Comparison of ENCODE assay signal across 8 cellular contexts in the genomic region with DNA sequence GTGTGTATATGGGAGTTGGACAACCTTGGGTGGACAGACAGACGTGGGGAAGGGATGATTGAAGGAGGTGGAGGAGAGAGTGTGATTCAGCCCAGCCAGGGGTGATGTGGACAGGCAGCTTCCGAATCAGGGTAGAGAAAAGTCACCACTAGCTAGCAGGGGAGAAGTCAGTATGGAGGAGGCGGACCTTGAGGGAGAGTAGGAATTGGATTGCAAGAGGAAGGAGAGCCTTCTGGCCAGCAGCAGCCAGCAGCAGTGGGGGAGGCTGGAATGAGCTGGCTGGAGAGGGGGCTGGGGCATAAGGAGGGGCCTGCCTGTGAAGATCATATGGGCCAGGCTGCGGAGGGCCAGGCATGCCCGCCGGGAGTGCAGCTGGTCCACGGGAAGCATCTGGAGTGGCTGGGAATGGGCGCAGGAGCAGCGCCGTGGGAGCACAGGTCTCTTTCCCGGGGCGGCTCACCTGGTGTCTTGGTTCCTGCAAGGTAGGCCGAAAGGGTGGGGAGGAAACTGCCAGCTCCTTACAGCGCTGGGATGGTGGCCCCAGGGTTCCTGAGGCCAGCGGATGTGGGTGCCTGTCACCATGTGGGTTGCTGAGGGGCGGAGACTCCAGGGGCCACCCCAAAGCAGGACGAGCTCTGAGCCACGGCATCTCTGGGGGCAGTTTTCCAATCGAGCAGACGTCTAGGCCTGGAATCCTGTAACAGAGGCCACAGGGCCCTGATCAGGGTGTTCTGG.
DNase-seq lines count a peak whose midpoint lies in the region; ATAC-seq and TF ChIP-seq lines count a peak whose summit lies in the region.

No MANE protein-coding gene starts in this region.

- H3K27me3 ChIP-seq in KMS-11 (ENCODE audit: insufficient read depth, low read depth), result no peaks in the 10 kb centered on the region

- H3K27ac ChIP-seq in KMS-11, result peak overlapping the region; percentile 17; the same call in 1 of the 2 replicates

- DNase-seq in activated T-cell treated with anti-CD3 and anti-CD28 coated beads, Interleukin-2, amount 50 U/mL, for 48 hours, result peak; percentile 85 to 87
- DNase-seq in glutamatergic neuron, result peak; percentile 59
- peak; percentile 56 for DNase-seq in stimulated activated CD4-positive, alpha-beta T cell treated with anti-CD3 and anti-CD28 coated beads, Interleukin-12 subunit alpha, Interleukin-12 subunit beta, amount 100 ng/mL, for 4 hours
- DNase-seq in mucosa of gallbladder (ENCODE audit: low spot score), result no peak
- DNase-seq in NCI-H2081 (lab: John Stamatoyannopoulos, UW), result no peak

- no peaks in the 10 kb centered on the region; the same call in 1 of the 2 replicates for H4K20me1 ChIP-seq in KMS-11 (ENCODE audit: insufficient read depth)

- peak overlapping the region; percentile 97 for H3K27ac Mint-ChIP-seq in glutamatergic neuron (ENCODE audit: unreplicated experiment)

- H3K4me1 Mint-ChIP-seq in glutamatergic neuron (ENCODE audit: low read depth, unreplicated experiment), result peaks cover 55% of the 10 kb centered on the region

- H2AFZ ChIP-seq in KMS-11 (ENCODE audit: low read depth), result no peak overlapping the region

- no peak for TF ChIP-seq CTCF in KMS-11 (conservative IDR thresholded peaks at IDR 0.05; ENCODE audit: low read depth, low read length)
- no peak for TF ChIP-seq CTCF in glutamatergic neuron (IDR thresholded peaks at IDR 0.05; ENCODE audit: partially characterized antibody, unreplicated experiment)

- ATAC-seq in HG02970 (IDR thresholded peaks at IDR 0.05; ENCODE audit: low FRiP score, unreplicated experiment), result no peak
- ATAC-seq in GM18502 (IDR thresholded peaks at IDR 0.05; ENCODE audit: poor library complexity, unreplicated experiment), result no peak

- H3K36me3 Mint-ChIP-seq in glutamatergic neuron (ENCODE audit: unreplicated experiment), result no peaks in the 10 kb centered on the region

- H3K4me1 ChIP-seq in KMS-11 (ENCODE audit: low read depth, poor library complexity, severe bottlenecking), result peaks cover 75% of the 10 kb centered on the region

- peaks cover 20% of the 10 kb centered on the region for H3K27me3 Mint-ChIP-seq in glutamatergic neuron (ENCODE audit: unreplicated experiment)

- H3K79me2 ChIP-seq in KMS-11 (ENCODE audit: insufficient read depth, low read depth), result peaks cover 95% of the 10 kb centered on the region

- no peaks in the 10 kb centered on the region for H3K36me3 ChIP-seq in KMS-11 (ENCODE audit: insufficient read depth)

- peak overlapping the region; percentile 74 for H3K4me2 ChIP-seq in KMS-11

- peaks cover 21% of the 10 kb centered on the region for H3K9me3 Mint-ChIP-seq in glutamatergic neuron (ENCODE audit: unreplicated experiment)

- H3K4me3 Mint-ChIP-seq in glutamatergic neuron (ENCODE audit: unreplicated experiment), result peak overlapping the region; percentile 96

- H3K9ac ChIP-seq in KMS-11, result no peak overlapping the region

- no peak overlapping the region for H3K4me3 ChIP-seq in KMS-11 (IDR thresholded peaks at IDR 0.05; ENCODE audit: insufficient read depth, low read depth, low read length)

Comparison
In these comparisons a context has a peak if more than half of its experiments do, and no peak if none do; other contexts are left out.
1. DNase-seq: peak in activated T-cell treated with anti-CD3 and anti-CD28 coated beads, Interleukin-2, amount 50 U/mL, for 48 hours (2 of 2), glutamatergic neuron (single experiment) and stimulated activated CD4-positive, alpha-beta T cell treated with anti-CD3 and anti-CD28 coated beads, Interleukin-12 subunit alpha, Interleukin-12 subunit beta, amount 100 ng/mL, for 4 hours (single experiment); none in mucosa of gallbladder (single experiment) and NCI-H2081 (0 of 2).